14 cellular contexts compared by ENCODE assay signal in genomic region chr4:165118256-165118909, GRCh38. TPM values are rescaled to one million over a fixed set of nuclear protein-coding genes. Genes with fewer than 3 reads are reported as not detected.
DNase-seq lines count a peak whose midpoint lies in the region; ATAC-seq, FAIRE-seq and TF ChIP-seq lines count a peak whose summit lies in the region.
"Had no signal": no experiment of that assay in that cellular context is flagged by ENCODE, and none has a peak within 500 bp of the region (broad histone marks: within the 10 kb centered on the region; RNA-seq: fewer than 3 reads in every experiment).

No MANE protein-coding gene starts in this region.

- no peak for TF ChIP-seq RAD21 in GM12878 (IDR thresholded peaks at IDR 0.05; ENCODE audit: insufficient read depth, low read depth, low read length)

- peaks cover 7% of the 10 kb centered on the region for H3K4me1 ChIP-seq in mammary epithelial cell (ENCODE audit: insufficient read depth, low read length)
- no peaks in the 10 kb centered on the region for H3K4me1 ChIP-seq in breast epithelium
- H3K4me1 ChIP-seq in GM12878 (ENCODE audit: control insufficient read depth, insufficient read depth, low read length): peaks cover 5% of the 10 kb centered on the region; the same call in 1 of the 2 replicates
- H3K4me1 ChIP-seq in HAP-1: peaks cover 10% of the 10 kb centered on the region

- dilution Hi-C loops in mammary epithelial cell (cut with HindIII; ENCODE audit: low sequenced_read_pairs): no loop called here

- TF ChIP-seq POLR2A in breast epithelium (IDR thresholded peaks at IDR 0.05) (no peak), GM12878 (IDR thresholded peaks at IDR 0.05; ENCODE audit: low read depth, low read length) (no peak)

- H3K4me3 ChIP-seq in mammary epithelial cell (replicated peaks in 1 of 3; ENCODE audit: insufficient read depth in 1 of 3, low read depth in 2 of 3, low read length in 3 of 3) (no peak overlapping the region), breast epithelium (no peak overlapping the region), GM12878 (0 out of 2 replicates have a peak overlapping the region, but pooled peaks have one; percentile 16), HAP-1 (no peak overlapping the region)

- intact Hi-C loops in mammary epithelial cell (cut with micrococcal nuclease) (no loop called here), breast epithelium (cut with DNase I; ENCODE audit: low total_unique reads) (no loop called here), GM12878 (cut with micrococcal nuclease; ENCODE audit: unreplicated experiment) (no loop called here)

- no peak for TF ChIP-seq EP300 in GM12878 (IDR thresholded peaks at IDR 0.05; ENCODE audit: borderline replicate concordance in 1 of 2, control insufficient read depth in 1 of 2, low read depth in 2 of 2, low read length in 2 of 2)

- SMC1A ChIA-PET in GM12878 (lab: Charles Lee; ENCODE audit: uncharacterized antibody, unreplicated experiment): interaction anchor here (0.5 kb wide), 1 partner anchor 291 kb away, joined by 3 read pairs; no protein-coding TSS in a partner anchor

- RAD21 ChIA-PET in GM12878 (lab: Charles Lee; ENCODE audit: unreplicated experiment): interaction anchor here (0.9 to 1.5 kb wide), 2 partner anchors 12 to 14 kb away, joined by 3 to 4 read pairs; no protein-coding TSS in a partner anchor

- H3K9ac ChIP-seq in mammary epithelial cell (ENCODE audit: insufficient read depth, low read length): no peak overlapping the region
- H3K9ac ChIP-seq in GM12878 (ENCODE audit: control insufficient read depth, insufficient read depth, low read length): no peak overlapping the region

- POLR2A ChIA-PET in GM12878 (lab: Charles Lee): no interaction called here

- H3K4me2 ChIP-seq in mammary epithelial cell (ENCODE audit: insufficient read depth, low read depth, low read length): no peak overlapping the region
- H3K4me2 ChIP-seq in GM12878 (ENCODE audit: control insufficient read depth, insufficient read depth): peak overlapping the region; percentile 31

- no TSS peak for BruUV-seq in mammary epithelial cell (replicated peaks; lab: Mats Ljungman, UMichigan)
- BruUV-seq in GM12878 (replicated peaks; lab: Mats Ljungman, UMichigan): no TSS peak

- ATAC-seq in GM21737 (IDR thresholded peaks at IDR 0.05; ENCODE audit: unreplicated experiment) (peak; percentile 84), HG03103 (IDR thresholded peaks at IDR 0.05; ENCODE audit: low read depth, unreplicated experiment) (peak; percentile 86), GM12878 (peak; percentile 91)
- ATAC-seq: effector memory CD8-positive, alpha-beta T cell; left lobe of liver had no signal

- DNase-seq in mammary epithelial cell: no peak
- no peak for DNase-seq in breast epithelium (ENCODE audit: low spot score in 2 of 2)
- no peak for DNase-seq in GM12878 (ENCODE audit: low read depth, low spot score)
- DNase-seq in T1000 (lab: John Stamatoyannopoulos, UW): no peak
- no peak for DNase-seq in GM13976 (ENCODE audit: low spot score)
- no peak for DNase-seq in HAP-1 (ENCODE audit: low spot score in 2 of 2)
- DNase-seq: effector memory CD8-positive, alpha-beta T cell; IMR-90 had no signal

- peak; percentile 93 for FAIRE-seq in GM12878 (lab: Jason Lieb, UNC)
- FAIRE-seq: D721Med had no signal

- H3K27me3 ChIP-seq in mammary epithelial cell (ENCODE audit: insufficient read depth, low read length) (no peaks in the 10 kb centered on the region), breast epithelium (no peaks in the 10 kb centered on the region), GM12878 (replicated peaks in 1 of 2; ENCODE audit: control insufficient read depth in 2 of 2, insufficient read depth in 2 of 2, low read length in 1 of 2) (no peaks in the 10 kb centered on the region; a peak in 1 of 4 replicates), HAP-1 (ENCODE audit: low read depth) (no peaks in the 10 kb centered on the region)

- WGBS in mammary epithelial cell (ENCODE audit: low coverage, missing lambda C conversion rate): 54% methylated on average over 4 of the region's 4 CpGs
- WGBS in GM12878 (ENCODE audit: insufficient coverage, insufficient replicate concordance, low lambda C conversion rate, missing lambda C conversion rate): 1% methylated on average over 4 of the region's 4 CpGs

- peak overlapping the region; percentile 32 for H2AFZ ChIP-seq in mammary epithelial cell (ENCODE audit: low read depth, low read length)
- H2AFZ ChIP-seq in GM12878 (ENCODE audit: control insufficient read depth, low read depth, low read length): no peak overlapping the region

- CTCF ChIA-PET in mammary epithelial cell (lab: Charles Lee; ENCODE audit: low non-redundant PET) (no interaction called here), GM12878 (lab: Yijun Ruan, JAX) (interaction anchor here (0.6 kb wide), 1 partner anchor 145 kb away, joined by 4 read pairs; no protein-coding TSS in a partner anchor)

- H4K20me1 ChIP-seq in mammary epithelial cell (ENCODE audit: insufficient read depth, low read length): no peaks in the 10 kb centered on the region
- no peaks in the 10 kb centered on the region for H4K20me1 ChIP-seq in GM12878 (ENCODE audit: control insufficient read depth, insufficient read depth)

- no peaks in the 10 kb centered on the region for H3K36me3 ChIP-seq in mammary epithelial cell (ENCODE audit: insufficient read depth, low read length)
- H3K36me3 ChIP-seq in breast epithelium: no peaks in the 10 kb centered on the region
- H3K36me3 ChIP-seq in GM12878 (ENCODE audit: control insufficient read depth in 2 of 2, insufficient read depth in 2 of 2, low read length in 1 of 2): no peaks in the 10 kb centered on the region
- no peaks in the 10 kb centered on the region for H3K36me3 ChIP-seq in HAP-1 (replicated peaks)
- H3K36me3 ChIP-seq: neutrophil had no signal

- H3K27ac ChIP-seq in mammary epithelial cell (ENCODE audit: insufficient read depth, low read depth, low read length) (no peak overlapping the region), breast epithelium (no peak overlapping the region), GM12878 (ENCODE audit: control insufficient read depth, insufficient read depth) (no peak overlapping the region)
- H3K27ac ChIP-seq: 22Rv1, neutrophil had no signal

- H3K79me2 ChIP-seq in mammary epithelial cell (ENCODE audit: insufficient read depth, low read length) (no peaks in the 10 kb centered on the region), GM12878 (ENCODE audit: control insufficient read depth, insufficient read depth, low read length) (no peaks in the 10 kb centered on the region)

- TF ChIP-seq CTCF in mammary epithelial cell (conservative IDR thresholded peaks at IDR 0.05 in 1 of 2, IDR thresholded peaks at IDR 0.05 in 1 of 2; ENCODE audit: extremely low read depth in 1 of 2, insufficient read depth in 1 of 2, low read depth in 1 of 2, low read length in 2 of 2) (no peak), breast epithelium (IDR thresholded peaks at IDR 0.05) (no peak), GM12878 (IDR thresholded peaks at IDR 0.05 in 2 of 3, conservative IDR thresholded peaks at IDR 0.05 in 1 of 3; ENCODE audit: control insufficient read depth in 2 of 3, extremely low read depth in 1 of 3, insufficient read depth in 1 of 3, low read depth in 3 of 3, low read length in 3 of 3) (no peak), GM13976 (IDR thresholded peaks at IDR 0.05; ENCODE audit: borderline replicate concordance, control extremely low read depth, extremely low read depth, insufficient read depth, missing control alignments) (no peak)

- in situ Hi-C loops in mammary epithelial cell (cut with MboI; ENCODE audit: low sequenced_read_pairs in 2 of 2) (no loop called here), GM12878 (cut with MboI) (no loop called here), GM13976 (cut with MboI; ENCODE audit: low sequenced_read_pairs, unreplicated experiment) (no loop called here), HAP-1 (cut with MboI; ENCODE audit: low sequenced_read_pairs) (no loop called here)

- H3K9me3 ChIP-seq in mammary epithelial cell (replicated peaks; ENCODE audit: insufficient read depth, low read length) (no peaks in the 10 kb centered on the region), breast epithelium (no peaks in the 10 kb centered on the region), GM12878 (replicated peaks; ENCODE audit: control insufficient read depth, insufficient read depth, low read length) (peaks cover 2% of the 10 kb centered on the region; the same call in 1 of the 3 replicates), HAP-1 (no peaks in the 10 kb centered on the region)
- H3K9me3 ChIP-seq: neutrophil had no signal

TF ChIP-seq in GM12878, 131 proteins besides CTCF, POLR2A, EP300 and RAD21 (continues in another document):
- TF ChIP-seq MTA3 (IDR thresholded peaks at IDR 0.05; ENCODE audit: borderline replicate concordance, low read length) (0 out of 2 replicates have a peak, but pooled peaks have one; percentile 31), MEF2A (IDR thresholded peaks at IDR 0.05; ENCODE audit: insufficient read depth, low read depth, low read length) (0 out of 2 replicates have a peak, but pooled peaks have one; percentile 24), NR2F1 (conservative IDR thresholded peaks at IDR 0.05) (0 out of 2 replicates have a peak, but pooled peaks have one; percentile 15), IKZF2 (IDR thresholded peaks at IDR 0.05) (peak; percentile 38 to 54; a peak in 1 of 4 replicates), SMARCA5 (IDR thresholded peaks at IDR 0.05) (no peak)

RNA-seq across cellular contexts. Expression of gene TMEM192, which starts 5.7 kb away (rescaled TPM):
- total RNA-seq in mammary epithelial cell: 10 to 100 TPM; 21.3 to 25.5 TPM
- 16.3 TPM for polyA plus RNA-seq in mammary epithelial cell
- polyA minus RNA-seq in mammary epithelial cell: 11.4 TPM
- 10 to 100 TPM; 11.5 to 31.2 (median 20.5) TPM for total RNA-seq in breast epithelium
- total RNA-seq in GM12878 (2013; cell fraction: nucleolus; rRNA removed): 4.6 and 5.8 TPM in 2 replicates
- 10.0 and 16.0 TPM in 2 replicates for total RNA-seq in GM12878 (2014; rRNA removed)
- total RNA-seq in GM12878 (2014; rRNA removed; fragmentation: Illumina TruSeq; extraction: Trizol): 10.1 and 10.4 TPM in 2 replicates
- total RNA-seq in GM12878 (2021): 8.9 and 10.6 TPM in 2 replicates
- 7.0 TPM for polyA plus RNA-seq in GM12878 (2011; ENCODE audit: low read depth)
- polyA plus RNA-seq in GM12878 (2011; rRNA removed): 11.3 and 13.1 TPM in 2 replicates
- polyA plus RNA-seq in GM12878 (2011; cell fraction: cytosol; rRNA removed): 6.8 and 10.3 TPM in 2 replicates
- polyA plus RNA-seq in GM12878 (2011; cell fraction: nucleus; rRNA removed): 1.1 and 2.6 TPM in 2 replicates
- 6.1 and 8.5 TPM in 2 replicates for polyA plus RNA-seq in GM12878 (2012)
- polyA plus RNA-seq in GM12878 (2014; fragmentation: Illumina TruSeq; extraction: Trizol): 13.2 and 16.0 TPM in 2 replicates
- polyA plus RNA-seq in GM12878 (2014; fragmentation: Nextera tagmentation; extraction: Ambion mirVana): 1 to 10 TPM; 1.8 to 3.8 TPM
- polyA plus RNA-seq in GM12878 (2014; rRNA removed): 8.6 and 10.7 TPM in 2 replicates
- polyA plus RNA-seq in GM12878 (2016; fragmentation: Nextera tagmentation; extraction: Ambion mirVana): 10 to 100 TPM; 10.0 to 13.1 TPM
- polyA minus RNA-seq in GM12878 (2011; rRNA and poly(A)+ RNA removed): 8.6 and 16.5 TPM in 2 replicates
- polyA minus RNA-seq in GM12878 (2011; cell fraction: cytosol; rRNA and poly(A)+ RNA removed): 3.7 and 6.3 TPM in 2 replicates
- polyA minus RNA-seq in GM12878 (2011; cell fraction: nucleus; rRNA and poly(A)+ RNA removed): 0.73 and 2.0 TPM in 2 replicates
